In the genomic region with DNA sequence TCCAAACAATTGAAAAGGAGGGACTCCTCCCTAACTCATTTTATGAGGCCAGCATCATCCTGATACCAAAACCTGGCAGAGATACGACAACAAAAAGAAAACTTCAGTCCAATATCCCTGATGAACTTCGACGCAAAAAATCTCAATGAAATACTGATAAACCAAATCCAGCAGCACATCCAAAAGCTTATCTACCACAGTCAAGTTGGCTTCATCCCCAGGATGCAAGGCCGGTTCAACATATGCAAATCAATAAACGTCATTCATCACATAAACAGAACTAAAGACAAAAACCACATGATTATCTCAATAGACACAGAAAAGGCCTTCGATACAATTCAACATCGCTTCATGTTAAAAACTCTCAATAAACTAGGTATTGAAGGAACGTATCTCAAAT, we compare ENCODE assay signal across 1 cellular context.
TF ChIP-seq lines count a peak whose summit lies in the region.

No MANE protein-coding gene starts in this region.

TF ChIP-seq in K562, 482 proteins besides CTCF, POLR2A, EP300 and RAD21:
- TF ChIP-seq ZNF324 (CRISPR knock-in tag; IDR thresholded peaks at IDR 0.05) (0 out of 2 replicates have a peak, but pooled peaks have one; percentile 17), KDM1A (IDR thresholded peaks at IDR 0.05) (0 out of 4 replicates have a peak, but pooled peaks of 1 of the 2 experiments have one; percentile 17), CBFA2T3 (IDR thresholded peaks at IDR 0.05) (peak; percentile 24; the same call in 1 of the 2 replicates)
